Comparison of ENCODE assay signal across 1 cellular context in the genomic region with DNA sequence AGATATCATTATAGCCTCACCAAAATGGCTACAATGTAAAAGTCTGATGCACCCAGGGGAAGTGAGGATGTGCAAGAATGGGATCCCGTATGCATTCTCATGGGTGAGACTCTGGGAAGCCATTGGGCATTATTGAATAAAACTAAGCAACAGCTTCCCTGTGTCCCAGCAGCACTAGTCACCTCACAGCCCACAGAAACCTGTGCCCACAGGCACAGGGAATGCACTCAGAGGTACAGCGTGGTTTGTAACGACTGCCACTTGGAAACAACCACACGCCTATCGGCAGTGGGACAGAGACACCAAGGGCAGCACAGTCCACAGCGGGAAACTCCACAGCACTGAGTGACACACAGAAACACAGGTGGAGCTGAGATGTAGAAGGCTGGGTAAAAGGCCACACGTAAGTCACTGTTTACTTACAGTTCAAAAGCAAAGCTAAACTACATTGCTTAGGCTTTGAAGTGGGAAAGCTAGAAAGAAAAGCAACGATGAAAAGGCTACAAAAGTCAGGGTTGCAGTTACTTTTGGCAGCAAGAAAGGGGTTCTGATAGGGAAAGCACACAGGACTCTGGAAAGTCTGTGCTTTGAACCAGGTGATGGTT.
A peak's percentile ranks its signal among the peaks of the same experiment; 100 is the strongest.
TF ChIP-seq lines count a peak whose summit lies in the region.

No MANE protein-coding gene starts in this region.

TF ChIP-seq in HepG2, 621 proteins besides CTCF, POLR2A, EP300 and RAD21 (continued from another document and continues in another):
- TF ChIP-seq, protein P1, sequence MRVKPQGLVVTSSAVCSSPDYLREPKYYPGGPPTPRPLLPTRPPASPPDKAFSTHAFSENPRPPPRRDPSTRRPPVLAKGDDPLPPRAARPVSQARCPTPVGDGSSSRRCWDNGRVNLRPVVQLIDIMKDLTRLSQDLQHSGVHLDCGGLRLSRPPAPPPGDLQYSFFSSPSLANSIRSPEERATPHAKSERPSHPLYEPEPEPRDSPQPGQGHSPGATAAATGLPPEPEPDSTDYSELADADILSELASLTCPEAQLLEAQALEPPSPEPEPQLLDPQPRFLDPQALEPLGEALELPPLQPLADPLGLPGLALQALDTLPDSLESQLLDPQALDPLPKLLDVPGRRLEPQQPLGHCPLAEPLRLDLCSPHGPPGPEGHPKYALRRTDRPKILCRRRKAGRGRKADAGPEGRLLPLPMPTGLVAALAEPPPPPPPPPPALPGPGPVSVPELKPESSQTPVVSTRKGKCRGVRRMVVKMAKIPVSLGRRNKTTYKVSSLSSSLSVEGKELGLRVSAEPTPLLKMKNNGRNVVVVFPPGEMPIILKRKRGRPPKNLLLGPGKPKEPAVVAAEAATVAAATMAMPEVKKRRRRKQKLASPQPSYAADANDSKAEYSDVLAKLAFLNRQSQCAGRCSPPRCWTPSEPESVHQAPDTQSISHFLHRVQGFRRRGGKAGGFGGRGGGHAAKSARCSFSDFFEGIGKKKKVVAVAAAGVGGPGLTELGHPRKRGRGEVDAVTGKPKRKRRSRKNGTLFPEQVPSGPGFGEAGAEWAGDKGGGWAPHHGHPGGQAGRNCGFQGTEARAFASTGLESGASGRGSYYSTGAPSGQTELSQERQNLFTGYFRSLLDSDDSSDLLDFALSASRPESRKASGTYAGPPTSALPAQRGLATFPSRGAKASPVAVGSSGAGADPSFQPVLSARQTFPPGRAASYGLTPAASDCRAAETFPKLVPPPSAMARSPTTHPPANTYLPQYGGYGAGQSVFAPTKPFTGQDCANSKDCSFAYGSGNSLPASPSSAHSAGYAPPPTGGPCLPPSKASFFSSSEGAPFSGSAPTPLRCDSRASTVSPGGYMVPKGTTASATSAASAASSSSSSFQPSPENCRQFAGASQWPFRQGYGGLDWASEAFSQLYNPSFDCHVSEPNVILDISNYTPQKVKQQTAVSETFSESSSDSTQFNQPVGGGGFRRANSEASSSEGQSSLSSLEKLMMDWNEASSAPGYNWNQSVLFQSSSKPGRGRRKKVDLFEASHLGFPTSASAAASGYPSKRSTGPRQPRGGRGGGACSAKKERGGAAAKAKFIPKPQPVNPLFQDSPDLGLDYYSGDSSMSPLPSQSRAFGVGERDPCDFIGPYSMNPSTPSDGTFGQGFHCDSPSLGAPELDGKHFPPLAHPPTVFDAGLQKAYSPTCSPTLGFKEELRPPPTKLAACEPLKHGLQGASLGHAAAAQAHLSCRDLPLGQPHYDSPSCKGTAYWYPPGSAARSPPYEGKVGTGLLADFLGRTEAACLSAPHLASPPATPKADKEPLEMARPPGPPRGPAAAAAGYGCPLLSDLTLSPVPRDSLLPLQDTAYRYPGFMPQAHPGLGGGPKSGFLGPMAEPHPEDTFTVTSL (CRISPR knock-in tag; IDR thresholded peaks at IDR 0.05; ENCODE audit: borderline replicate concordance), result peak; percentile 67; the same call in 1 of the 2 replicates
- TF ChIP-seq, protein P2, sequence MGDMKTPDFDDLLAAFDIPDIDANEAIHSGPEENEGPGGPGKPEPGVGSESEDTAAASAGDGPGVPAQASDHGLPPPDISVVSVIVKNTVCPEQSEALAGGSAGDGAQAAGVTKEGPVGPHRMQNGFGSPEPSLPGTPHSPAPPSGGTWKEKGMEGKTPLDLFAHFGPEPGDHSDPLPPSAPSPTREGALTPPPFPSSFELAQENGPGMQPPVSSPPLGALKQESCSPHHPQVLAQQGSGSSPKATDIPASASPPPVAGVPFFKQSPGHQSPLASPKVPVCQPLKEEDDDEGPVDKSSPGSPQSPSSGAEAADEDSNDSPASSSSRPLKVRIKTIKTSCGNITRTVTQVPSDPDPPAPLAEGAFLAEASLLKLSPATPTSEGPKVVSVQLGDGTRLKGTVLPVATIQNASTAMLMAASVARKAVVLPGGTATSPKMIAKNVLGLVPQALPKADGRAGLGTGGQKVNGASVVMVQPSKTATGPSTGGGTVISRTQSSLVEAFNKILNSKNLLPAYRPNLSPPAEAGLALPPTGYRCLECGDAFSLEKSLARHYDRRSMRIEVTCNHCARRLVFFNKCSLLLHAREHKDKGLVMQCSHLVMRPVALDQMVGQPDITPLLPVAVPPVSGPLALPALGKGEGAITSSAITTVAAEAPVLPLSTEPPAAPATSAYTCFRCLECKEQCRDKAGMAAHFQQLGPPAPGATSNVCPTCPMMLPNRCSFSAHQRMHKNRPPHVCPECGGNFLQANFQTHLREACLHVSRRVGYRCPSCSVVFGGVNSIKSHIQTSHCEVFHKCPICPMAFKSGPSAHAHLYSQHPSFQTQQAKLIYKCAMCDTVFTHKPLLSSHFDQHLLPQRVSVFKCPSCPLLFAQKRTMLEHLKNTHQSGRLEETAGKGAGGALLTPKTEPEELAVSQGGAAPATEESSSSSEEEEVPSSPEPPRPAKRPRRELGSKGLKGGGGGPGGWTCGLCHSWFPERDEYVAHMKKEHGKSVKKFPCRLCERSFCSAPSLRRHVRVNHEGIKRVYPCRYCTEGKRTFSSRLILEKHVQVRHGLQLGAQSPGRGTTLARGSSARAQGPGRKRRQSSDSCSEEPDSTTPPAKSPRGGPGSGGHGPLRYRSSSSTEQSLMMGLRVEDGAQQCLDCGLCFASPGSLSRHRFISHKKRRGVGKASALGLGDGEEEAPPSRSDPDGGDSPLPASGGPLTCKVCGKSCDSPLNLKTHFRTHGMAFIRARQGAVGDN (CRISPR knock-in tag; IDR thresholded peaks at IDR 0.05), result no peak
- no peak for TF ChIP-seq STAT5B (CRISPR knock-in tag; IDR thresholded peaks at IDR 0.05)
- peak; percentile 56; the same call in 1 of the 2 replicates for TF ChIP-seq GATAD2A (CRISPR knock-in tag; IDR thresholded peaks at IDR 0.05)
- TF ChIP-seq CEBPG (CRISPR knock-in tag; IDR thresholded peaks at IDR 0.05), result no peak
- TF ChIP-seq, protein P3, sequence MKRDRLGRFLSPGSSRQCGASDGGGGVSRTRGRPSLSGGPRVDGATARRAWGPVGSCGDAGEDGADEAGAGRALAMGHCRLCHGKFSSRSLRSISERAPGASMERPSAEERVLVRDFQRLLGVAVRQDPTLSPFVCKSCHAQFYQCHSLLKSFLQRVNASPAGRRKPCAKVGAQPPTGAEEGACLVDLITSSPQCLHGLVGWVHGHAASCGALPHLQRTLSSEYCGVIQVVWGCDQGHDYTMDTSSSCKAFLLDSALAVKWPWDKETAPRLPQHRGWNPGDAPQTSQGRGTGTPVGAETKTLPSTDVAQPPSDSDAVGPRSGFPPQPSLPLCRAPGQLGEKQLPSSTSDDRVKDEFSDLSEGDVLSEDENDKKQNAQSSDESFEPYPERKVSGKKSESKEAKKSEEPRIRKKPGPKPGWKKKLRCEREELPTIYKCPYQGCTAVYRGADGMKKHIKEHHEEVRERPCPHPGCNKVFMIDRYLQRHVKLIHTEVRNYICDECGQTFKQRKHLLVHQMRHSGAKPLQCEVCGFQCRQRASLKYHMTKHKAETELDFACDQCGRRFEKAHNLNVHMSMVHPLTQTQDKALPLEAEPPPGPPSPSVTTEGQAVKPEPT (CRISPR knock-in tag; IDR thresholded peaks at IDR 0.05; ENCODE audit: low read depth), result no peak
- TF ChIP-seq ZNF235 (CRISPR knock-in tag; IDR thresholded peaks at IDR 0.05; ENCODE audit: borderline replicate concordance), result no peak
- TF ChIP-seq ZSCAN31 (CRISPR knock-in tag; IDR thresholded peaks at IDR 0.05; ENCODE audit: low read depth), result no peak
- TF ChIP-seq, protein P4, sequence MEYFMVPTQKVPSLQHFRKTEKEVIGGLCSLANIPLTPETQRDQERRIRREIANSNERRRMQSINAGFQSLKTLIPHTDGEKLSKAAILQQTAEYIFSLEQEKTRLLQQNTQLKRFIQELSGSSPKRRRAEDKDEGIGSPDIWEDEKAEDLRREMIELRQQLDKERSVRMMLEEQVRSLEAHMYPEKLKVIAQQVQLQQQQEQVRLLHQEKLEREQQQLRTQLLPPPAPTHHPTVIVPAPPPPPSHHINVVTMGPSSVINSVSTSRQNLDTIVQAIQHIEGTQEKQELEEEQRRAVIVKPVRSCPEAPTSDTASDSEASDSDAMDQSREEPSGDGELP (IDR thresholded peaks at IDR 0.05; ENCODE audit: borderline replicate concordance, low read depth), result peak; percentile 39; the same call in 1 of the 2 replicates
- TF ChIP-seq EZH2 (conservative IDR thresholded peaks at IDR 0.05; ENCODE audit: low read depth, low read length), result no peak
- TF ChIP-seq, protein P5, sequence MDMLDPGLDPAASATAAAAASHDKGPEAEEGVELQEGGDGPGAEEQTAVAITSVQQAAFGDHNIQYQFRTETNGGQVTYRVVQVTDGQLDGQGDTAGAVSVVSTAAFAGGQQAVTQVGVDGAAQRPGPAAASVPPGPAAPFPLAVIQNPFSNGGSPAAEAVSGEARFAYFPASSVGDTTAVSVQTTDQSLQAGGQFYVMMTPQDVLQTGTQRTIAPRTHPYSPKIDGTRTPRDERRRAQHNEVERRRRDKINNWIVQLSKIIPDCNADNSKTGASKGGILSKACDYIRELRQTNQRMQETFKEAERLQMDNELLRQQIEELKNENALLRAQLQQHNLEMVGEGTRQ (IDR thresholded peaks at IDR 0.05; ENCODE audit: low read depth, low read length), result no peak
- TF ChIP-seq, protein P5 (CRISPR knock-in tag; IDR thresholded peaks at IDR 0.05; ENCODE audit: borderline replicate concordance), result no peak
- TF ChIP-seq, protein P6, sequence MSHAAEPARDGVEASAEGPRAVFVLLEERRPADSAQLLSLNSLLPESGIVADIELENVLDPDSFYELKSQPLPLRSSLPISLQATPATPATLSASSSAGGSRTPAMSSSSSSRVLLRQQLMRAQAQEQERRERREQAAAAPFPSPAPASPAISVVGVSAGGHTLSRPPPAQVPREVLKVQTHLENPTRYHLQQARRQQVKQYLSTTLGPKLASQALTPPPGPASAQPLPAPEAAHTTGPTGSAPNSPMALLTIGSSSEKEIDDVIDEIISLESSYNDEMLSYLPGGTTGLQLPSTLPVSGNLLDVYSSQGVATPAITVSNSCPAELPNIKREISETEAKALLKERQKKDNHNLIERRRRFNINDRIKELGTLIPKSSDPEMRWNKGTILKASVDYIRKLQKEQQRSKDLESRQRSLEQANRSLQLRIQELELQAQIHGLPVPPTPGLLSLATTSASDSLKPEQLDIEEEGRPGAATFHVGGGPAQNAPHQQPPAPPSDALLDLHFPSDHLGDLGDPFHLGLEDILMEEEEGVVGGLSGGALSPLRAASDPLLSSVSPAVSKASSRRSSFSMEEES (CRISPR knock-in tag; IDR thresholded peaks at IDR 0.05), result 0 out of 2 replicates have a peak, but pooled peaks have one; percentile 20
- peak; percentile 90 for TF ChIP-seq HMG20A (CRISPR knock-in tag; IDR thresholded peaks at IDR 0.05; ENCODE audit: borderline replicate concordance)
- no peak for TF ChIP-seq DMAP1 (CRISPR knock-in tag; IDR thresholded peaks at IDR 0.05)
- TF ChIP-seq TCF7L2 (IDR thresholded peaks at IDR 0.05; ENCODE audit: low read depth, low read length), result no peak
- no peak for TF ChIP-seq SOX13 (IDR thresholded peaks at IDR 0.05)
- peak in 1 of 2 experiments; percentile 51; a peak in 2 of 4 replicates for TF ChIP-seq SOX13 (CRISPR knock-in tag; conservative IDR thresholded peaks at IDR 0.05 in 1 of 2, IDR thresholded peaks at IDR 0.05 in 1 of 2)
- no peak for TF ChIP-seq HOXA5 (CRISPR knock-in tag; IDR thresholded peaks at IDR 0.05)
- peak; percentile 71 for TF ChIP-seq FOXA3 (CRISPR knock-in tag; IDR thresholded peaks at IDR 0.05)
- TF ChIP-seq SATB2 (CRISPR knock-in tag; IDR thresholded peaks at IDR 0.05), result no peak
- TF ChIP-seq SKI (IDR thresholded peaks at IDR 0.05; ENCODE audit: partially characterized antibody), result no peak
- TF ChIP-seq EHMT2 (IDR thresholded peaks at IDR 0.05; ENCODE audit: borderline replicate concordance, low read depth, low read length), result no peak
- TF ChIP-seq TBX2 (CRISPR knock-in tag; IDR thresholded peaks at IDR 0.05; ENCODE audit: borderline replicate concordance), result peak; percentile 29; the same call in 1 of the 2 replicates
- no peak for TF ChIP-seq DR1 (CRISPR knock-in tag; IDR thresholded peaks at IDR 0.05)
- TF ChIP-seq, protein P7, sequence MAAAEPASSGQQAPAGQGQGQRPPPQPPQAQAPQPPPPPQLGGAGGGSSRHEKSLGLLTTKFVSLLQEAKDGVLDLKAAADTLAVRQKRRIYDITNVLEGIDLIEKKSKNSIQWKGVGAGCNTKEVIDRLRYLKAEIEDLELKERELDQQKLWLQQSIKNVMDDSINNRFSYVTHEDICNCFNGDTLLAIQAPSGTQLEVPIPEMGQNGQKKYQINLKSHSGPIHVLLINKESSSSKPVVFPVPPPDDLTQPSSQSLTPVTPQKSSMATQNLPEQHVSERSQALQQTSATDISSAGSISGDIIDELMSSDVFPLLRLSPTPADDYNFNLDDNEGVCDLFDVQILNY (CRISPR knock-in tag; conservative IDR thresholded peaks at IDR 0.05), result no peak
- 0 out of 2 replicates have a peak, but pooled peaks have one; percentile 16 for TF ChIP-seq ETV5 (CRISPR knock-in tag; IDR thresholded peaks at IDR 0.05; ENCODE audit: borderline replicate concordance)
- TF ChIP-seq ZSCAN29 (CRISPR knock-in tag; conservative IDR thresholded peaks at IDR 0.05), result no peak
- peak; percentile 72; the same call in 1 of the 2 replicates for TF ChIP-seq ISL2 (CRISPR knock-in tag; IDR thresholded peaks at IDR 0.05)
- no peak for TF ChIP-seq TRIM24 (CRISPR knock-in tag; IDR thresholded peaks at IDR 0.05)
- TF ChIP-seq ATF7-NPFF (CRISPR knock-in tag; IDR thresholded peaks at IDR 0.05; ENCODE audit: low read depth), result no peak
- TF ChIP-seq CREM (IDR thresholded peaks at IDR 0.05), result peak; percentile 34; the same call in 1 of the 2 replicates
- TF ChIP-seq CREM (CRISPR knock-in tag; IDR thresholded peaks at IDR 0.05), result no peak
- TF ChIP-seq ZNF101 (CRISPR knock-in tag; IDR thresholded peaks at IDR 0.05; ENCODE audit: borderline replicate concordance, low read depth), result no peak
- TF ChIP-seq ZNF713 (CRISPR knock-in tag; IDR thresholded peaks at IDR 0.05), result no peak
- no peak for TF ChIP-seq ATF7 (IDR thresholded peaks at IDR 0.05)
- no peak for TF ChIP-seq ATF7 (CRISPR knock-in tag; IDR thresholded peaks at IDR 0.05)
- no peak for TF ChIP-seq AKAP8 (CRISPR knock-in tag; IDR thresholded peaks at IDR 0.05)
- no peak for TF ChIP-seq TSC22D2 (CRISPR knock-in tag; IDR thresholded peaks at IDR 0.05; ENCODE audit: borderline replicate concordance)
- TF ChIP-seq, protein P8, sequence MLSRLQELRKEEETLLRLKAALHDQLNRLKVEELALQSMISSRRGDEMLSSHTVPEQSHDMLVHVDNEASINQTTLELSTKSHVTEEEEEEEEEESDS (CRISPR knock-in tag; IDR thresholded peaks at IDR 0.05; ENCODE audit: borderline replicate concordance), result no peak
- TF ChIP-seq MBD4 (IDR thresholded peaks at IDR 0.05; ENCODE audit: borderline replicate concordance, low read length), result no peak
- no peak for TF ChIP-seq ZZZ3 (CRISPR knock-in tag; IDR thresholded peaks at IDR 0.05; ENCODE audit: borderline replicate concordance)
- TF ChIP-seq MAFF (IDR thresholded peaks at IDR 0.05; ENCODE audit: low read depth, low read length), result no peak
- 0 out of 2 replicates have a peak, but pooled peaks have one; percentile 38 for TF ChIP-seq ZNF614 (CRISPR knock-in tag; IDR thresholded peaks at IDR 0.05; ENCODE audit: borderline replicate concordance)
- TF ChIP-seq MTA3 (CRISPR knock-in tag; IDR thresholded peaks at IDR 0.05), result no peak
